In genomic region chr6:144278659-144279314, GRCh38 we compare ENCODE assay signal across 1 cellular context.
TF ChIP-seq lines count a peak whose summit lies in the region.

No MANE protein-coding gene starts in this region.

TF ChIP-seq in IMR-90, 13 proteins besides CTCF, POLR2A, EP300 and RAD21:
- TF ChIP-seq FOS (IDR thresholded peaks at IDR 0.05; ENCODE audit: low read depth, low read length) = no peak
- TF ChIP-seq MAZ (IDR thresholded peaks at IDR 0.05; ENCODE audit: borderline replicate concordance, low read depth, low read length) = no peak
- TF ChIP-seq MXI1 (IDR thresholded peaks at IDR 0.05; ENCODE audit: borderline replicate concordance, low read depth, low read length) = no peak
- TF ChIP-seq SMC3 (IDR thresholded peaks at IDR 0.05; ENCODE audit: low read depth, low read length) = no peak
- no peak for TF ChIP-seq NFE2L2 (IDR thresholded peaks at IDR 0.05; ENCODE audit: low read depth, low read length)
- TF ChIP-seq MAFK (IDR thresholded peaks at IDR 0.05; ENCODE audit: low read depth, low read length) = no peak
- TF ChIP-seq BHLHE40 (IDR thresholded peaks at IDR 0.05; ENCODE audit: low read depth, low read length) = no peak
- TF ChIP-seq CHD1 (IDR thresholded peaks at IDR 0.05; ENCODE audit: low read depth, low read length) = no peak
